In genomic region chr21:33948096-33948950, GRCh38 we compare ENCODE assay signal across 8 cellular contexts. TPM values are rescaled to one million over a fixed set of nuclear protein-coding genes. Genes with fewer than 3 reads are reported as not detected.
DNase-seq lines count a peak whose midpoint lies in the region; ATAC-seq, FAIRE-seq and TF ChIP-seq lines count a peak whose summit lies in the region.

No MANE protein-coding gene starts in this region.

- H3K27ac ChIP-seq in layer of hippocampus (ENCODE audit: low read depth, low read length) = peak overlapping the region; percentile 84

- no peak for TF ChIP-seq CTCF in WTC11 (IDR thresholded peaks at IDR 0.05)
- no peak for TF ChIP-seq CTCF in bronchial epithelial cell (IDR thresholded peaks at IDR 0.05; ENCODE audit: insufficient read depth, low read length, severe bottlenecking)
- TF ChIP-seq CTCF in omental fat pad (IDR thresholded peaks at IDR 0.05) = no peak

- peaks cover 12% of the 10 kb centered on the region for H3K9me3 Mint-ChIP-seq in WTC11

- H3K27me3 ChIP-seq in bronchial epithelial cell (ENCODE audit: control insufficient read depth, insufficient read depth, low read length) = no peaks in the 10 kb centered on the region
- H3K27me3 ChIP-seq in layer of hippocampus (ENCODE audit: control insufficient read depth, insufficient read depth, low read length) = no peaks in the 10 kb centered on the region

- POLR2A ChIA-PET in WTC11 (lab: Charles Lee) = interaction anchor here (0.6 to 1.2 kb wide), 4 partner anchors 12 to 176 kb away, joined by 3 to 6 read pairs (median 4); partner anchors contain the start of genes MRPS6 and SLC5A3

- CTCF ChIA-PET in WTC11 (lab: Charles Lee) = interaction anchor here (0.9 to 1.9 kb wide), 6 partner anchors 24 to 400 kb away, joined by 4 to 12 read pairs (median 6); partner anchors contain the start of genes MRPS6 and SLC5A3

- H3K4me3 Mint-ChIP-seq in WTC11 = peak overlapping the region; percentile 55

- H3K27ac Mint-ChIP-seq in WTC11 = peak overlapping the region; percentile 99

- H3K4me3 ChIP-seq in bronchial epithelial cell (ENCODE audit: low read depth, low read length) = peak overlapping the region; percentile 2

- DNase-seq in GM18507 (ENCODE audit: extremely low spot score, insufficient read length, low read depth) (no peak), NCI-H2107 (lab: John Stamatoyannopoulos, UW) (peak; percentile 64), WTC11 (ENCODE audit: low spot score) (peak; percentile 75), bronchial epithelial cell (ENCODE audit: low read depth) (no peak), omental fat pad (ENCODE audit: low spot score) (no peak)
- DNase-seq in stimulated activated CD4-positive, alpha-beta T cell treated with anti-CD3 and anti-CD28 coated beads, Interleukin-2, amount 100 ng/mL, for 4 hours (ENCODE audit: low read depth) = peak; percentile 48

- H3K36me3 ChIP-seq in bronchial epithelial cell (ENCODE audit: control insufficient read depth, insufficient read depth, low read length) = no peaks in the 10 kb centered on the region

- H3K36me3 Mint-ChIP-seq in WTC11 = peaks cover 17% of the 10 kb centered on the region

- FAIRE-seq in GM18507 (lab: Jason Lieb, UNC) (peak; percentile 93), bronchial epithelial cell (lab: Jason Lieb, UNC) (no peak)

- H3K4me1 Mint-ChIP-seq in WTC11 = peaks cover 36% of the 10 kb centered on the region

- ATAC-seq in HG02885 (IDR thresholded peaks at IDR 0.05; ENCODE audit: poor library complexity, unreplicated experiment) = peak; percentile 42
- ATAC-seq in WTC11 = peak; percentile 90
- no peak for ATAC-seq in omental fat pad (ENCODE audit: low FRiP score)

- no peaks in the 10 kb centered on the region for H3K27me3 Mint-ChIP-seq in WTC11 (ENCODE audit: low read depth)

TF ChIP-seq in WTC11, 78 proteins besides CTCF, POLR2A, EP300 and RAD21:
- TF ChIP-seq E2F1 (CRISPR knock-in tag; IDR thresholded peaks at IDR 0.05) = no peak
- 0 out of 2 replicates have a peak, but pooled peaks have one; percentile 48 for TF ChIP-seq NFE2L1 (CRISPR knock-in tag; IDR thresholded peaks at IDR 0.05)
- TF ChIP-seq ZNF281 (CRISPR knock-in tag; IDR thresholded peaks at IDR 0.05) = 0 out of 2 replicates have a peak, but pooled peaks have one; percentile 60

RNA-seq across cellular contexts. Expression of gene ATP5PO, which starts 32.7 kb away (rescaled TPM):
- 264 to 296 TPM (median 293 TPM) in 3 replicates for total RNA-seq in WTC11 (2021)
- 160 and 341 TPM in 2 replicates for total RNA-seq in bronchial epithelial cell
- total RNA-seq in omental fat pad = 100 to 1,000 TPM; 143 to 223 (median 219) TPM

Comparison
In these comparisons a context has a peak if more than half of its experiments do, and no peak if none do; other contexts are left out.
1. DNase-seq: peak in NCI-H2107 (single experiment), WTC11 (single experiment) and stimulated activated CD4-positive, alpha-beta T cell treated with anti-CD3 and anti-CD28 coated beads, Interleukin-2, amount 100 ng/mL, for 4 hours (single experiment); none in GM18507 (single experiment), bronchial epithelial cell (single experiment) and omental fat pad (single experiment).